ENCODE assay signal across 11 cellular contexts in genomic region chr3:179016979-179017670, GRCh38. TPM values are rescaled to one million over a fixed set of nuclear protein-coding genes. Genes with fewer than 3 reads are reported as not detected.
DNase-seq lines count a peak whose midpoint lies in the region; ATAC-seq and TF ChIP-seq lines count a peak whose summit lies in the region.
"Had no signal": no experiment of that assay in that cellular context is flagged by ENCODE, and none has a peak within 500 bp of the region (broad histone marks: within the 10 kb centered on the region; RNA-seq: fewer than 3 reads in every experiment).

No MANE protein-coding gene starts in this region.

- H3K27ac ChIP-seq in uterus: no peak overlapping the region
- no peak overlapping the region for H3K27ac ChIP-seq in upper lobe of right lung
- H3K27ac ChIP-seq: cardiac muscle cell, suprapubic skin had no signal

- H3K27me3 ChIP-seq in GM06990 (replicated peaks; ENCODE audit: control insufficient read depth, insufficient read depth, low read length) (no peaks in the 10 kb centered on the region), uterus (no peaks in the 10 kb centered on the region), upper lobe of right lung (no peaks in the 10 kb centered on the region)
- H3K27me3 ChIP-seq: cardiac muscle cell, suprapubic skin had no signal

- 0 out of 2 replicates have a peak, but pooled peaks cover 2% of the 10 kb centered on the region for H3K36me3 ChIP-seq in GM06990 (ENCODE audit: control insufficient read depth, insufficient read depth, low read length)
- no peaks in the 10 kb centered on the region for H3K36me3 ChIP-seq in uterus
- H3K36me3 ChIP-seq in upper lobe of right lung: no peaks in the 10 kb centered on the region
- H3K36me3 ChIP-seq: cardiac muscle cell, suprapubic skin had no signal

- CTCF ChIA-PET in activated B cell treated with CpG ODN at 0.5 μM for 24 hours (lab: Charles Lee): interaction anchor here (1.1 to 3.2 kb wide), 4 partner anchors 54 to 305 kb away, joined by 4 to 41 read pairs (median 29); partner anchors contain the start of genes ZMAT3 and ZNF639

- H3K4me3 ChIP-seq in GM06990 (replicated peaks; ENCODE audit: low read depth, low read length): peak overlapping the region; percentile 28
- H3K4me3 ChIP-seq in uterus: no peak overlapping the region
- H3K4me3 ChIP-seq in upper lobe of right lung: no peak overlapping the region
- H3K4me3 ChIP-seq: cardiac muscle cell, suprapubic skin had no signal

- H3K36me3 Mint-ChIP-seq in activated B cell treated with CpG ODN at 0.5 μM for 24 hours (ENCODE audit: low read depth) (peaks cover 1% of the 10 kb centered on the region), CD14-positive monocyte (peaks cover 15% of the 10 kb centered on the region in 2 donors)

- POLR2A ChIA-PET in activated B cell treated with CpG ODN at 0.5 μM for 24 hours (lab: Charles Lee): interaction anchor here (0.5 to 1.0 kb wide), 4 partner anchors 29 to 132 kb away, joined by 3 to 4 read pairs (median 4); no protein-coding TSS in a partner anchor

- H3K27ac Mint-ChIP-seq in activated B cell treated with CpG ODN at 0.5 μM for 24 hours (peak overlapping the region; percentile 90), CD14-positive monocyte (no peak overlapping the region)

- peaks cover 60% of the 10 kb centered on the region for H3K4me1 Mint-ChIP-seq in activated B cell treated with CpG ODN at 0.5 μM for 24 hours
- H3K4me1 Mint-ChIP-seq in CD14-positive monocyte: peaks cover 9% of the 10 kb centered on the region

- ATAC-seq in GM19372 (IDR thresholded peaks at IDR 0.05; ENCODE audit: low read depth, unreplicated experiment) (peak; percentile 68), HG03045 (IDR thresholded peaks at IDR 0.05; ENCODE audit: unreplicated experiment) (peak; percentile 68), activated B cell treated with CpG ODN at 0.5 μM for 24 hours (ENCODE audit: low read depth) (peak; percentile 73), upper lobe of right lung (no peak)

- intact Hi-C loops in activated B cell treated with CpG ODN at 0.5 μM for 24 hours (cut with micrococcal nuclease): loop anchor here (1.0 to 5.0 kb wide), 5 partner anchors 8 to 636 kb away; partner anchors contain the start of genes MFN1 and USP13
- intact Hi-C loops in CD14-positive monocyte (cut with micrococcal nuclease): loop anchor here (5.0 to 10.0 kb wide), 2 partner anchors 298 to 300 kb away; no protein-coding TSS in a partner anchor
- intact Hi-C loops in uterus (cut with DNase I; ENCODE audit: low total_unique reads): loop anchor here (10.0 kb wide), 1 partner anchor 298 kb away; no protein-coding TSS in a partner anchor
- intact Hi-C loops in upper lobe of right lung (cut with DNase I): no loop called here

- H3K9me3 ChIP-seq in uterus (no peaks in the 10 kb centered on the region), upper lobe of right lung (no peaks in the 10 kb centered on the region)
- H3K9me3 ChIP-seq: suprapubic skin had no signal

- DNase-seq in GM06990 (ENCODE audit: extremely low read depth, insufficient read length) (peak; percentile 37), activated B cell treated with CpG ODN at 0.5 μM for 24 hours (no peak), CD14-positive monocyte (ENCODE audit: low spot score) (no peak), mucosa of gallbladder (ENCODE audit: low spot score) (no peak), uterus (no peak), upper lobe of right lung (no peak)
- DNase-seq: GDM1 had no signal

- no peak for TF ChIP-seq POLR2A in uterus (IDR thresholded peaks at IDR 0.05)

- no peaks in the 10 kb centered on the region for H3K9me3 Mint-ChIP-seq in activated B cell treated with CpG ODN at 0.5 μM for 24 hours
- H3K9me3 Mint-ChIP-seq in CD14-positive monocyte: no peaks in the 10 kb centered on the region

- no peaks in the 10 kb centered on the region for H3K27me3 Mint-ChIP-seq in activated B cell treated with CpG ODN at 0.5 μM for 24 hours
- H3K27me3 Mint-ChIP-seq in CD14-positive monocyte (ENCODE audit: low read depth in 3 of 3): peaks cover 0 to 2% (median 0%) of the 10 kb centered on the region in 3 donors

- H3K4me1 ChIP-seq in uterus (no peaks in the 10 kb centered on the region), upper lobe of right lung (peaks cover 10% of the 10 kb centered on the region)
- H3K4me1 ChIP-seq: suprapubic skin had no signal

- H3K4me3 Mint-ChIP-seq in activated B cell treated with CpG ODN at 0.5 μM for 24 hours: peak overlapping the region; percentile 82
- H3K4me3 Mint-ChIP-seq in CD14-positive monocyte: no peak overlapping the region

- no peak for TF ChIP-seq CTCF in GM06990 (IDR thresholded peaks at IDR 0.05; ENCODE audit: insufficient read depth, low read length, poor library complexity, severe bottlenecking)
- no peak for TF ChIP-seq CTCF in activated B cell treated with CpG ODN at 0.5 μM for 24 hours (IDR thresholded peaks at IDR 0.05)
- TF ChIP-seq CTCF in CD14-positive monocyte (IDR thresholded peaks at IDR 0.05): no peak
- no peak for TF ChIP-seq CTCF in uterus (IDR thresholded peaks at IDR 0.05)
- TF ChIP-seq CTCF in upper lobe of right lung (IDR thresholded peaks at IDR 0.05): no peak

RNA-seq across cellular contexts. Expression of gene ZMAT3, which starts 54.5 kb away (rescaled TPM):
- total RNA-seq in activated B cell treated with CpG ODN at 0.5 μM for 24 hours: 29.8 and 32.0 TPM in 2 replicates
- 1 to 10 TPM; 7.9 to 9.9 TPM for polyA plus RNA-seq in CD14-positive monocyte
- 21.8 TPM for total RNA-seq in mucosa of gallbladder
- total RNA-seq in uterus: 10 to 100 TPM in 3 of 4 donors, 1 to 10 TPM in 1; 9.4 to 24.4 (median 13.9) TPM
- 30.9 TPM for total RNA-seq in upper lobe of right lung
